37 cellular contexts compared by ENCODE assay signal in genomic region chr16:84275562-84276151, GRCh38. TPM values are rescaled to one million over a fixed set of nuclear protein-coding genes. Genes with fewer than 3 reads are reported as not detected.
"Had no signal": no experiment of that assay in that cellular context is flagged by ENCODE, and none has a peak within 500 bp of the region (broad histone marks: within the 10 kb centered on the region; RNA-seq: fewer than 3 reads in every experiment).

No MANE protein-coding gene starts in this region.

- H3K79me2 ChIP-seq: hepatocyte had no signal

- ATAC-seq: activated CD4-positive, alpha-beta T cell treated with anti-CD3 and anti-CD28 coated beads for 36 hours; activated CD8-positive, alpha-beta memory T cell treated with anti-CD3 and anti-CD28 coated beads, Interleukin-2, amount 10 ng/mL, durations not matched to agents 7 days and 5 days; activated CD8-positive, alpha-beta T cell treated with anti-CD3 and anti-CD28 coated beads, Interleukin-2, amount 10 ng/mL, durations not matched to agents 7 days and 5 days; activated naive CD8-positive, alpha-beta T cell treated with anti-CD3 and anti-CD28 coated beads, Interleukin-2, amount 50 U/mL, for 24 hours; body of pancreas; heart right ventricle had no signal

- H3K27ac ChIP-seq: adrenal gland, body of pancreas, colonic mucosa, epithelial cell of prostate, esophagus squamous epithelium, heart right ventricle, hepatocyte had no signal

- H3K4me3 ChIP-seq: adrenal gland, body of pancreas, colonic mucosa, esophagus squamous epithelium, heart right ventricle, hepatocyte had no signal

- H2AFZ ChIP-seq: hepatocyte had no signal

- H3K36me3 ChIP-seq: adrenal gland, colonic mucosa, esophagus squamous epithelium, heart right ventricle had no signal

- H3K4me1 Mint-ChIP-seq: activated CD4-positive, alpha-beta T cell treated with anti-CD3 and anti-CD28 coated beads for 36 hours; activated CD4-positive, alpha-beta T cell treated with anti-CD3 and anti-CD28 coated beads, Interleukin-2, amount 10 ng/mL, durations not matched to agents 24 days and 14 days; activated CD8-positive, alpha-beta memory T cell treated with anti-CD3 and anti-CD28 coated beads, Interleukin-2, amount 10 ng/mL, durations not matched to agents 7 days and 5 days; activated naive CD4-positive, alpha-beta T cell treated with anti-CD3 and anti-CD28 coated beads, Interleukin-2, amount 50 U/mL, for 24 hours; activated naive CD8-positive, alpha-beta T cell treated with anti-CD3 and anti-CD28 coated beads for 36 hours; activated naive CD8-positive, alpha-beta T cell treated with anti-CD3 and anti-CD28 coated beads, Interleukin-2, amount 50 U/mL, for 24 hours had no signal

- H3K9me3 Mint-ChIP-seq: activated CD4-positive, alpha-beta memory T cell treated with anti-CD3 and anti-CD28 coated beads for 36 hours; activated CD4-positive, alpha-beta T cell treated with anti-CD3 and anti-CD28 coated beads, Interleukin-2, amount 10 ng/mL, durations not matched to agents 24 days and 14 days; activated naive CD4-positive, alpha-beta T cell treated with anti-CD3 and anti-CD28 coated beads for 36 hours; activated naive CD4-positive, alpha-beta T cell treated with anti-CD3 and anti-CD28 coated beads, Interleukin-2, amount 50 U/mL, for 24 hours; activated naive CD8-positive, alpha-beta T cell treated with anti-CD3 and anti-CD28 coated beads for 36 hours; activated naive CD8-positive, alpha-beta T cell treated with anti-CD3 and anti-CD28 coated beads, Interleukin-2, amount 50 U/mL, for 24 hours; activated T-helper 1 cell treated with anti-CD3 and anti-CD28 coated beads, Interleukin-12 subunit alpha, Interleukin-12 subunit beta, Interleukin-2, Interleukin-4 antibody, amounts not matched to agents 30 ng/mL and 10 ng/mL and 1 ng/mL, durations not matched to agents 14 hours and 24 hours and 36 hours; activated T-helper 2 cell treated with anti-CD3 and anti-CD28 coated beads, Interferon-gamma antibody, Interleukin-2, Interleukin-4, amounts not matched to agents 10 μg/mL and 5 μg/mL and 100 μg/mL, durations not matched to agents 14 hours and 24 hours and 36 hours had no signal

- H3K4me3 Mint-ChIP-seq: activated CD4-positive, alpha-beta memory T cell treated with anti-CD3 and anti-CD28 coated beads for 36 hours; activated CD4-positive, alpha-beta T cell treated with anti-CD3 and anti-CD28 coated beads for 36 hours; activated CD4-positive, alpha-beta T cell treated with anti-CD3 and anti-CD28 coated beads, Interleukin-2, amount 10 ng/mL, durations not matched to agents 24 days and 14 days; activated CD8-positive, alpha-beta memory T cell treated with anti-CD3 and anti-CD28 coated beads, Interleukin-2, amount 10 ng/mL, durations not matched to agents 7 days and 5 days; activated CD8-positive, alpha-beta T cell treated with anti-CD3 and anti-CD28 coated beads, Interleukin-2, amount 10 ng/mL, durations not matched to agents 7 days and 5 days; activated naive CD4-positive, alpha-beta T cell treated with anti-CD3 and anti-CD28 coated beads for 36 hours; activated naive CD4-positive, alpha-beta T cell treated with anti-CD3 and anti-CD28 coated beads, Interleukin-2, amount 50 U/mL, for 24 hours; activated naive CD8-positive, alpha-beta T cell treated with anti-CD3 and anti-CD28 coated beads for 36 hours; activated naive CD8-positive, alpha-beta T cell treated with anti-CD3 and anti-CD28 coated beads, Interleukin-2, amount 50 U/mL, for 24 hours; activated T-helper 1 cell treated with anti-CD3 and anti-CD28 coated beads, Interleukin-12 subunit alpha, Interleukin-12 subunit beta, Interleukin-2, Interleukin-4 antibody, amounts not matched to agents 30 ng/mL and 10 ng/mL and 1 ng/mL, durations not matched to agents 14 hours and 24 hours and 36 hours had no signal

- FAIRE-seq: endometrium, endothelial cell of umbilical vein, frontal cortex had no signal

- H3K9me3 ChIP-seq: adrenal gland, body of pancreas, colonic mucosa, esophagus squamous epithelium, heart right ventricle had no signal

- H3K4me1 ChIP-seq: adrenal gland, body of pancreas, colonic mucosa, esophagus squamous epithelium, heart right ventricle had no signal

- H3K4me2 ChIP-seq: hepatocyte had no signal

- H3K36me3 Mint-ChIP-seq: activated CD4-positive, alpha-beta memory T cell treated with anti-CD3 and anti-CD28 coated beads for 36 hours; activated CD8-positive, alpha-beta memory T cell treated with anti-CD3 and anti-CD28 coated beads, Interleukin-2, amount 10 ng/mL, durations not matched to agents 7 days and 5 days; activated naive CD4-positive, alpha-beta T cell treated with anti-CD3 and anti-CD28 coated beads, Interleukin-2, amount 50 U/mL, for 24 hours; activated naive CD8-positive, alpha-beta T cell treated with anti-CD3 and anti-CD28 coated beads for 36 hours had no signal

- H3K27me3 ChIP-seq: adrenal gland, body of pancreas, colonic mucosa had no signal

- H3K27ac Mint-ChIP-seq: activated CD4-positive, alpha-beta memory T cell treated with anti-CD3 and anti-CD28 coated beads for 36 hours; activated CD4-positive, alpha-beta T cell treated with anti-CD3 and anti-CD28 coated beads for 36 hours; activated CD4-positive, alpha-beta T cell treated with anti-CD3 and anti-CD28 coated beads, Interleukin-2, amount 10 ng/mL, durations not matched to agents 24 days and 14 days; activated CD8-positive, alpha-beta memory T cell treated with anti-CD3 and anti-CD28 coated beads, Interleukin-2, amount 10 ng/mL, durations not matched to agents 7 days and 5 days; activated CD8-positive, alpha-beta T cell treated with anti-CD3 and anti-CD28 coated beads, Interleukin-2, amount 10 ng/mL, durations not matched to agents 7 days and 5 days; activated naive CD4-positive, alpha-beta T cell treated with anti-CD3 and anti-CD28 coated beads for 36 hours; activated naive CD4-positive, alpha-beta T cell treated with anti-CD3 and anti-CD28 coated beads, Interleukin-2, amount 50 U/mL, for 24 hours; activated naive CD8-positive, alpha-beta T cell treated with anti-CD3 and anti-CD28 coated beads for 36 hours; activated naive CD8-positive, alpha-beta T cell treated with anti-CD3 and anti-CD28 coated beads, Interleukin-2, amount 50 U/mL, for 24 hours; activated T-helper 1 cell treated with anti-CD3 and anti-CD28 coated beads, Interleukin-12 subunit alpha, Interleukin-12 subunit beta, Interleukin-2, Interleukin-4 antibody, amounts not matched to agents 30 ng/mL and 10 ng/mL and 1 ng/mL, durations not matched to agents 14 hours and 24 hours and 36 hours; activated T-helper 2 cell treated with anti-CD3 and anti-CD28 coated beads, Interferon-gamma antibody, Interleukin-2, Interleukin-4, amounts not matched to agents 10 μg/mL and 5 μg/mL and 100 μg/mL, durations not matched to agents 14 hours and 24 hours and 36 hours had no signal

- DNase-seq: activated CD4-positive, alpha-beta memory T cell treated with anti-CD3 and anti-CD28 coated beads for 36 hours; activated CD4-positive, alpha-beta T cell treated with anti-CD3 and anti-CD28 coated beads for 36 hours; activated CD4-positive, alpha-beta T cell treated with anti-CD3 and anti-CD28 coated beads, Interleukin-2, amount 10 ng/mL, durations not matched to agents 24 days and 14 days; activated CD4-positive, CD25-positive, alpha-beta regulatory T cell; activated CD4-positive, CD25-positive, alpha-beta regulatory T cell treated with anti-CD3 and anti-CD28 coated beads, Interleukin-2, amount 50 U/mL, for 72 hours; activated CD8-positive, alpha-beta memory T cell treated with anti-CD3 and anti-CD28 coated beads, Interleukin-2, amount 10 ng/mL, durations not matched to agents 7 days and 5 days; activated CD8-positive, alpha-beta memory T cell treated with anti-CD3 and anti-CD28 coated beads, Interleukin-2, amount 50 U/mL, for 4 hours; activated CD8-positive, alpha-beta T cell treated with anti-CD3 and anti-CD28 coated beads, Interleukin-2, amount 10 ng/mL, durations not matched to agents 7 days and 5 days; activated effector memory CD4-positive, alpha-beta T cell treated with anti-CD3 and anti-CD28 coated beads, Interleukin-2, amount 50 U/mL, for 16 hours; activated naive CD4-positive, alpha-beta T cell treated with anti-CD3 and anti-CD28 coated beads for 36 hours; activated naive CD8-positive, alpha-beta T cell treated with anti-CD3 and anti-CD28 coated beads for 36 hours; activated naive CD8-positive, alpha-beta T cell treated with anti-CD3 and anti-CD28 coated beads, Interleukin-2, amount 50 U/mL, for 24 hours; activated T-cell treated with anti-CD3 and anti-CD28 coated beads, Interleukin-2, amount 50 U/mL, for 1 hour; activated T-cell treated with anti-CD3 and anti-CD28 coated beads, Interleukin-2, amount 50 U/mL, for 48 hours; adrenal gland; amygdala; aorta; body of pancreas; caudate nucleus; colonic mucosa; effector CD8-positive, alpha-beta T cell; esophagus squamous epithelium; heart right ventricle; T-helper 2 cell had no signal

- H3K27me3 Mint-ChIP-seq: activated naive CD8-positive, alpha-beta T cell treated with anti-CD3 and anti-CD28 coated beads for 36 hours had no signal

RNA-seq across cellular contexts. Expression of gene WFDC1, which starts 19.0 kb away (rescaled TPM):
- total RNA-seq: activated CD4-positive, alpha-beta memory T cell treated with anti-CD3 and anti-CD28 coated beads for 36 hours; activated CD4-positive, alpha-beta T cell treated with anti-CD3 and anti-CD28 coated beads for 36 hours; activated CD4-positive, alpha-beta T cell treated with anti-CD3 and anti-CD28 coated beads, Interleukin-2, amount 10 ng/mL, durations not matched to agents 24 days and 14 days; activated CD8-positive, alpha-beta memory T cell treated with anti-CD3 and anti-CD28 coated beads for 36 hours; activated CD8-positive, alpha-beta memory T cell treated with anti-CD3 and anti-CD28 coated beads, Interleukin-2, amount 10 ng/mL, durations not matched to agents 7 days and 5 days; activated CD8-positive, alpha-beta T cell treated with anti-CD3 and anti-CD28 coated beads, Interleukin-2, amount 10 ng/mL, durations not matched to agents 7 days and 5 days; activated naive CD4-positive, alpha-beta T cell treated with anti-CD3 and anti-CD28 coated beads for 36 hours; activated naive CD8-positive, alpha-beta T cell treated with anti-CD3 and anti-CD28 coated beads for 36 hours; activated T-helper 1 cell treated with anti-CD3 and anti-CD28 coated beads, Interleukin-12 subunit alpha, Interleukin-12 subunit beta, Interleukin-2, Interleukin-4 antibody, amounts not matched to agents 30 ng/mL and 10 ng/mL and 1 ng/mL, durations not matched to agents 14 hours and 24 hours and 36 hours; activated T-helper 2 cell treated with anti-CD3 and anti-CD28 coated beads, Interferon-gamma antibody, Interleukin-2, Interleukin-4, amounts not matched to agents 10 μg/mL and 5 μg/mL and 100 μg/mL, durations not matched to agents 14 hours and 24 hours and 36 hours; dermis microvascular lymphatic vessel endothelial cell; endothelial cell of umbilical vein had no signal
- polyA plus RNA-seq: endothelial cell of umbilical vein had no signal

RNA-seq across cellular contexts. Expression of gene KCNG4, which starts 35.8 kb away (rescaled TPM):
- total RNA-seq: activated CD4-positive, alpha-beta memory T cell treated with anti-CD3 and anti-CD28 coated beads for 36 hours; activated CD4-positive, alpha-beta T cell treated with anti-CD3 and anti-CD28 coated beads for 36 hours; activated CD4-positive, alpha-beta T cell treated with anti-CD3 and anti-CD28 coated beads, Interleukin-2, amount 10 ng/mL, durations not matched to agents 24 days and 14 days; activated CD8-positive, alpha-beta memory T cell treated with anti-CD3 and anti-CD28 coated beads for 36 hours; activated CD8-positive, alpha-beta memory T cell treated with anti-CD3 and anti-CD28 coated beads, Interleukin-2, amount 10 ng/mL, durations not matched to agents 7 days and 5 days; activated CD8-positive, alpha-beta T cell treated with anti-CD3 and anti-CD28 coated beads, Interleukin-2, amount 10 ng/mL, durations not matched to agents 7 days and 5 days; activated naive CD4-positive, alpha-beta T cell treated with anti-CD3 and anti-CD28 coated beads for 36 hours; activated naive CD8-positive, alpha-beta T cell treated with anti-CD3 and anti-CD28 coated beads for 36 hours; activated T-helper 1 cell treated with anti-CD3 and anti-CD28 coated beads, Interleukin-12 subunit alpha, Interleukin-12 subunit beta, Interleukin-2, Interleukin-4 antibody, amounts not matched to agents 30 ng/mL and 10 ng/mL and 1 ng/mL, durations not matched to agents 14 hours and 24 hours and 36 hours; activated T-helper 2 cell treated with anti-CD3 and anti-CD28 coated beads, Interferon-gamma antibody, Interleukin-2, Interleukin-4, amounts not matched to agents 10 μg/mL and 5 μg/mL and 100 μg/mL, durations not matched to agents 14 hours and 24 hours and 36 hours; aorta; body of pancreas; colonic mucosa; dermis microvascular lymphatic vessel endothelial cell; endothelial cell of umbilical vein; esophagus squamous epithelium; fibroblast of lung; fibroblast of villous mesenchyme; frontal cortex; heart right ventricle; hepatocyte had no signal
- polyA plus RNA-seq: endothelial cell of umbilical vein, esophagus, fibroblast of lung, heart right ventricle, hepatocyte had no signal
